ENCODE assay signal across 20 cellular contexts in genomic region chr2:71620851-71621251, GRCh38.
DNase-seq lines count a peak whose midpoint lies in the region; ATAC-seq and TF ChIP-seq lines count a peak whose summit lies in the region.
"Had no signal": no experiment of that assay in that cellular context is flagged by ENCODE, and none has a peak within 500 bp of the region (broad histone marks: within the 10 kb centered on the region; RNA-seq: fewer than 3 reads in every experiment).

No MANE protein-coding gene starts in this region.

- H3K36me3 Mint-ChIP-seq in chondrocyte (ENCODE audit: low read depth) (peaks cover 3% of the 10 kb centered on the region), type B pancreatic cell (no peaks in the 10 kb centered on the region)

- H3K4me3 Mint-ChIP-seq in chondrocyte (ENCODE audit: unreplicated experiment) (no peak overlapping the region), type B pancreatic cell (no peak overlapping the region)
- H3K4me3 Mint-ChIP-seq: stimulated activated naive CD8-positive, alpha-beta T cell treated with anti-CD3 and anti-CD28 coated beads, Interleukin-15, Interleukin-2, amounts not matched to agents 100 ng/mL and 50 ng/mL, for 24 hours; T-helper 17 cell had no signal

- peak; percentile 46 for DNase-seq in activated effector memory CD4-positive, alpha-beta T cell treated with anti-CD3 and anti-CD28 coated beads, Interleukin-2, amount 50 U/mL, for 16 hours
- no peak for DNase-seq in activated effector memory CD4-positive, alpha-beta T cell treated with Interleukin-2 at 50 U/mL for 16 hours
- DNase-seq in chondrocyte (ENCODE audit: low spot score) (peak; percentile 35), mesenteric fat pad (ENCODE audit: low spot score) (peak; percentile 60), type B pancreatic cell (ENCODE audit: extremely low spot score, unreplicated experiment) (peak; percentile 56), NCI-H2029 (lab: John Stamatoyannopoulos, UW) (no peak)
- DNase-seq: activated CD4-positive, alpha-beta T cell treated with anti-CD3 and anti-CD28 coated beads for 4 hours; activated gamma-delta T cell treated with Interleukin-2 at 50 U/mL for 16 hours; DMS53; GOT3; Karpas-422; NCI-H1436 treated with DMSO at 0.1 percent for 48 hours; NCI-H510A; psoas muscle; SK-N-SH; T-helper 17 cell; thyroid gland had no signal

- H3K27me3 Mint-ChIP-seq in chondrocyte (ENCODE audit: low read depth) (no peaks in the 10 kb centered on the region), type B pancreatic cell (no peaks in the 10 kb centered on the region)

- H3K27ac Mint-ChIP-seq in chondrocyte (ENCODE audit: unreplicated experiment) = no peak overlapping the region
- H3K27ac Mint-ChIP-seq in type B pancreatic cell = no peak overlapping the region
- H3K27ac Mint-ChIP-seq: stimulated activated naive CD8-positive, alpha-beta T cell treated with anti-CD3 and anti-CD28 coated beads, Interleukin-15, Interleukin-2, amounts not matched to agents 100 ng/mL and 50 ng/mL, for 24 hours; T-helper 17 cell had no signal

- H3K9me3 Mint-ChIP-seq in chondrocyte (ENCODE audit: low read depth) = no peaks in the 10 kb centered on the region
- no peaks in the 10 kb centered on the region for H3K9me3 Mint-ChIP-seq in type B pancreatic cell
- H3K9me3 Mint-ChIP-seq: stimulated activated naive CD8-positive, alpha-beta T cell treated with anti-CD3 and anti-CD28 coated beads, Interleukin-15, Interleukin-2, amounts not matched to agents 100 ng/mL and 50 ng/mL, for 24 hours had no signal

- no peak for ATAC-seq in HG03095 (IDR thresholded peaks at IDR 0.05; ENCODE audit: unreplicated experiment)
- ATAC-seq: HepG2, T-helper 17 cell had no signal

- H3K4me1 Mint-ChIP-seq in chondrocyte (ENCODE audit: low read depth) (peaks cover 2% of the 10 kb centered on the region), type B pancreatic cell (ENCODE audit: unreplicated experiment) (peaks cover 4% of the 10 kb centered on the region)
- H3K4me1 Mint-ChIP-seq: T-helper 17 cell had no signal

- TF ChIP-seq CTCF in chondrocyte (IDR thresholded peaks at IDR 0.05) (no peak), type B pancreatic cell (conservative IDR thresholded peaks at IDR 0.05) (no peak)

Comparison
In these comparisons a context has a peak if more than half of its experiments do, and no peak if none do; other contexts are left out.
1. DNase-seq: peak in activated effector memory CD4-positive, alpha-beta T cell treated with anti-CD3 and anti-CD28 coated beads, Interleukin-2, amount 50 U/mL, for 16 hours (single experiment), chondrocyte (single experiment), mesenteric fat pad (single experiment) and type B pancreatic cell (single experiment); none in activated effector memory CD4-positive, alpha-beta T cell treated with Interleukin-2 at 50 U/mL for 16 hours (single experiment) and NCI-H2029 (single experiment).